Comparison of ENCODE assay signal across 14 cellular contexts in the genomic region with DNA sequence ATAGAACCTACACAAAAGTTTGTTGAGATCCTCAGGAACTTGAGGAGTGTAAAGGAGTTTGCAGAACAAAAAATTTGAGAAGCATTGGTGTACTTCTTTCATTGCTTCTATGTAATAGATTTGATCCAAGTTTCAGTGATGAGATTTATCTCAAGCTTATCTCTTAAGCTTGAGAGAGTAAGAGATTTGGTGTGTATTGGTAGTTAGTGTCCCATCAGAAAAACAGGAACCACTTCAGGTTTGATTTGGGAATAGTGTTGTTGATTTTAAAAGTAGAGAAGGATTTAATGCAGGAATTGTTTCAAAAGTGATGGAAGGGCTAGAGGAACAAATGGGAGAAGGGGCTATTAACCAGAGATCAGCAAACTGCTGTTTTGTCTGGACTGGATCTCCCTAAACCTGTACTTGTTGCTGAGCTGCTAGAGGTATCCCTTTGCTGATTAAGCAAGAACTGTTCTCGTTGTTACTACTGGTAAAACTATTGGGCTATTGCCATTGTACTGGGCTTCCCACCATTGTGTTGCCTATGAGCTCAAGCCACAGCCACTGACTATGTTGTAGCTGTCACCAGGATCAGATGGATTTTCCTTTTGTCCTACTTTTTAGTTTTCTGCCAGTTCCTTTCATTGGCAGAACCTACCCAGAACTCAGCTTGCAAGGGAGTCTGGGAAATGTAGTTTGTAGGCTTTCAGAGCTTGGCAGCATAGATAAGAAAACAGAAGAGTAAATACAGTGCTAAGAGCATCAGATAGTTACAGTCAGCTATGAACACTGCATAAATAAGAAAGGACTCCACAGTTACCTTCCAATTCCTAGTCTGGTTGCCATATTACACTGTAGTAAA. TPM values are rescaled to one million over a fixed set of nuclear protein-coding genes. Genes with fewer than 3 reads are reported as not detected.
A peak's percentile ranks its signal among the peaks of the same experiment; 100 is the strongest.
DNase-seq lines count a peak whose midpoint lies in the region; ATAC-seq and TF ChIP-seq lines count a peak whose summit lies in the region.
"Had no signal": no experiment of that assay in that cellular context is flagged by ENCODE, and none has a peak within 500 bp of the region (broad histone marks: within the 10 kb centered on the region; RNA-seq: fewer than 3 reads in every experiment).

No MANE protein-coding gene starts in this region.

- no peak overlapping the region for H2AFZ ChIP-seq in GM23338

- ATAC-seq in GM23338 (peak; percentile 75), right cardiac atrium (peak; percentile 51 to 55), psoas muscle (peak; percentile 44 to 69 (median 60)), omental fat pad (ENCODE audit: low FRiP score) (no peak), HG02588 (IDR thresholded peaks at IDR 0.05; ENCODE audit: unreplicated experiment) (no peak)
- ATAC-seq in activated T-helper 17 cell treated with anti-CD3 and anti-CD28 coated beads, Interleukin-2, amount 50 U/mL, for 72 hours (replicated peaks): no peak
- ATAC-seq: SK-N-SH treated with all-trans-retinoic acid at 6 μM for 48 hours; stimulated activated naive CD8-positive, alpha-beta T cell treated with anti-CD3 and anti-CD28 coated beads, Interleukin-15, amount 100 ng/mL, for 72 hours had no signal

- H3K4me1 Mint-ChIP-seq in GM23338: peaks cover 45% of the 10 kb centered on the region
- peaks cover 31% of the 10 kb centered on the region for H3K4me1 Mint-ChIP-seq in activated T-helper 17 cell treated with anti-CD3 and anti-CD28 coated beads, Interleukin-2, amount 50 U/mL, for 72 hours

- no peak overlapping the region; the same call in 1 of the 2 replicates for H3K27ac Mint-ChIP-seq in GM23338
- H3K27ac Mint-ChIP-seq in activated T-helper 17 cell treated with anti-CD3 and anti-CD28 coated beads, Interleukin-2, amount 50 U/mL, for 72 hours: peak overlapping the region; percentile 39
- H3K27ac Mint-ChIP-seq: activated T-helper 2 cell treated with anti-CD3 and anti-CD28 coated beads, Interferon-gamma antibody, Interleukin-2, Interleukin-4, amounts not matched to agents 10 μg/mL and 5 μg/mL and 100 μg/mL, durations not matched to agents 14 hours and 24 hours and 36 hours; stimulated activated naive CD8-positive, alpha-beta T cell treated with anti-CD3 and anti-CD28 coated beads, Interleukin-15, amount 100 ng/mL, for 72 hours had no signal

- H3K4me3 Mint-ChIP-seq in GM23338: no peak overlapping the region; the same call in 2 of the 3 replicates
- H3K4me3 Mint-ChIP-seq in activated T-helper 17 cell treated with anti-CD3 and anti-CD28 coated beads, Interleukin-2, amount 50 U/mL, for 72 hours: no peak overlapping the region
- H3K4me3 Mint-ChIP-seq: stimulated activated naive CD8-positive, alpha-beta T cell treated with anti-CD3 and anti-CD28 coated beads, Interleukin-15, amount 100 ng/mL, for 72 hours had no signal

- peaks cover 6% of the 10 kb centered on the region; the same call in 2 of the 3 replicates for H3K36me3 Mint-ChIP-seq in GM23338 (ENCODE audit: low read depth)
- H3K36me3 Mint-ChIP-seq in activated T-helper 17 cell treated with anti-CD3 and anti-CD28 coated beads, Interleukin-2, amount 50 U/mL, for 72 hours (ENCODE audit: low read depth): peaks cover 1% of the 10 kb centered on the region

- H3K79me2 ChIP-seq in GM23338 (replicated peaks; ENCODE audit: insufficient read depth): peaks cover 100% of the 10 kb centered on the region

- H4K20me1 ChIP-seq in GM23338 (replicated peaks; ENCODE audit: insufficient read depth): peaks cover 8% of the 10 kb centered on the region

- H3K4me3 ChIP-seq in GM23338 (no peak overlapping the region), right cardiac atrium (ENCODE audit: low read length) (no peak overlapping the region), psoas muscle (no peak overlapping the region)

- H3K9me3 ChIP-seq in right cardiac atrium (ENCODE audit: control insufficient read depth, low read length) (no peaks in the 10 kb centered on the region), psoas muscle (no peaks in the 10 kb centered on the region)

- H3K27ac ChIP-seq in GM23338 (ENCODE audit: low read depth) (peak overlapping the region; percentile 9; the same call in 1 of the 2 replicates), right cardiac atrium (ENCODE audit: low read length) (no peak overlapping the region), psoas muscle (no peak overlapping the region)

- H3K4me2 ChIP-seq in GM23338: no peak overlapping the region

- intact Hi-C loops in right cardiac atrium (cut with DNase I) (no loop called here), psoas muscle (cut with DNase I) (no loop called here)

- DNase-seq in GM23338 (ENCODE audit: low spot score) (peak; percentile 60), right cardiac atrium (no peak), psoas muscle (no peak), omental fat pad (ENCODE audit: low spot score) (no peak), foreskin melanocyte (no peak), 8988T (no peak)
- DNase-seq: activated CD4-positive, alpha-beta T cell treated with anti-CD3 and anti-CD28 coated beads for 4 hours; NCI-H524 treated with DMSO at 0.1 percent for 48 hours; stimulated activated CD4-positive, alpha-beta T cell treated with anti-CD3 and anti-CD28 coated beads, Interleukin-2, amount 100 ng/mL, for 24 hours; stimulated activated naive CD8-positive, alpha-beta T cell treated with anti-CD3 and anti-CD28 coated beads, Interleukin-15, amount 100 ng/mL, for 72 hours had no signal

- peaks cover 4% of the 10 kb centered on the region for H3K27me3 Mint-ChIP-seq in GM23338 (ENCODE audit: insufficient read depth, low read depth, poor library complexity)
- no peaks in the 10 kb centered on the region for H3K27me3 Mint-ChIP-seq in activated T-helper 17 cell treated with anti-CD3 and anti-CD28 coated beads, Interleukin-2, amount 50 U/mL, for 72 hours
- H3K27me3 Mint-ChIP-seq: stimulated activated naive CD8-positive, alpha-beta T cell treated with anti-CD3 and anti-CD28 coated beads, Interleukin-15, amount 100 ng/mL, for 72 hours had no signal

- H3K36me3 ChIP-seq in GM23338 (ENCODE audit: insufficient read depth): no peaks in the 10 kb centered on the region
- no peaks in the 10 kb centered on the region for H3K36me3 ChIP-seq in psoas muscle (ENCODE audit: insufficient read depth in 1 of 2, low read depth in 1 of 2)

- TF ChIP-seq CTCF in GM23338 (conservative IDR thresholded peaks at IDR 0.05; ENCODE audit: low read depth in 2 of 2) (no peak), psoas muscle (IDR thresholded peaks at IDR 0.05) (no peak), omental fat pad (IDR thresholded peaks at IDR 0.05) (no peak)

- no peaks in the 10 kb centered on the region for H3K27me3 ChIP-seq in GM23338 (ENCODE audit: insufficient read depth)
- no peaks in the 10 kb centered on the region for H3K27me3 ChIP-seq in right cardiac atrium (ENCODE audit: control insufficient read depth, insufficient read depth)
- no peaks in the 10 kb centered on the region for H3K27me3 ChIP-seq in psoas muscle (ENCODE audit: insufficient read depth in 3 of 3, low read length in 2 of 3)

- H3K4me1 ChIP-seq in GM23338 (ENCODE audit: insufficient read depth) (peaks cover 34% of the 10 kb centered on the region), right cardiac atrium (ENCODE audit: control insufficient read depth, insufficient read depth, low read length) (peaks cover 7% of the 10 kb centered on the region), psoas muscle (peaks cover 88% of the 10 kb centered on the region)

- H3K9me2 ChIP-seq in GM23338 (ENCODE audit: insufficient read depth): no peaks in the 10 kb centered on the region

- no peaks in the 10 kb centered on the region; the same call in 2 of the 3 replicates for H3K9me3 Mint-ChIP-seq in GM23338
- H3K9me3 Mint-ChIP-seq in activated T-helper 17 cell treated with anti-CD3 and anti-CD28 coated beads, Interleukin-2, amount 50 U/mL, for 72 hours: no peaks in the 10 kb centered on the region
- H3K9me3 Mint-ChIP-seq: activated T-helper 2 cell treated with anti-CD3 and anti-CD28 coated beads, Interferon-gamma antibody, Interleukin-2, Interleukin-4, amounts not matched to agents 10 μg/mL and 5 μg/mL and 100 μg/mL, durations not matched to agents 14 hours and 24 hours and 36 hours had no signal

- H3F3A ChIP-seq in GM23338 (replicated peaks; ENCODE audit: low read depth): no peaks in the 10 kb centered on the region

- WGBS in right cardiac atrium: 31% methylated on average over 1 of the region's 1 CpG
- WGBS in psoas muscle, 3 donors: 8 to 13% (median 13%) methylated on average over 1 of the region's 1 CpG

TF ChIP-seq in GM23338, 12 proteins besides CTCF, POLR2A, EP300 and RAD21:
- TF ChIP-seq, protein P1, sequence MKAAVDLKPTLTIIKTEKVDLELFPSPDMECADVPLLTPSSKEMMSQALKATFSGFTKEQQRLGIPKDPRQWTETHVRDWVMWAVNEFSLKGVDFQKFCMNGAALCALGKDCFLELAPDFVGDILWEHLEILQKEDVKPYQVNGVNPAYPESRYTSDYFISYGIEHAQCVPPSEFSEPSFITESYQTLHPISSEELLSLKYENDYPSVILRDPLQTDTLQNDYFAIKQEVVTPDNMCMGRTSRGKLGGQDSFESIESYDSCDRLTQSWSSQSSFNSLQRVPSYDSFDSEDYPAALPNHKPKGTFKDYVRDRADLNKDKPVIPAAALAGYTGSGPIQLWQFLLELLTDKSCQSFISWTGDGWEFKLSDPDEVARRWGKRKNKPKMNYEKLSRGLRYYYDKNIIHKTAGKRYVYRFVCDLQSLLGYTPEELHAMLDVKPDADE (IDR thresholded peaks at IDR 0.05): 0 out of 2 replicates have a peak, but pooled peaks have one; percentile 21
- TF ChIP-seq EZH2phosphoT487 (IDR thresholded peaks at IDR 0.05; ENCODE audit: unreplicated experiment): no peak
TF ChIP-seq in GM23338: peak in this region for 1.

RNA-seq across cellular contexts. Expression of a gene that starts 39.3 kb away (rescaled TPM):
- 102 and 116 TPM in 2 replicates for total RNA-seq in GM23338 (2014; rRNA removed; shearing (Covaris generic))
- polyA plus RNA-seq in GM23338 (2016; fragmentation: Nextera tagmentation; extraction: Ambion mirVana) (119 and 143 TPM in 2 replicates), right cardiac atrium (53.0 TPM), psoas muscle (100 to 1,000 TPM in 2 of 3 donors, 10 to 100 TPM in 1; 76.5 to 170 (median 116) TPM)
- 100 to 1,000 TPM in 1 of 2 donors, 10 to 100 TPM in 1; 68.5 to 107 TPM for total RNA-seq in activated T-helper 17 cell treated with anti-CD3 and anti-CD28 coated beads, Interleukin-2, amount 50 U/mL, for 72 hours
- total RNA-seq in right cardiac atrium (100 to 1,000 TPM in 1 of 4 donors, 10 to 100 TPM in 3; 90.1 to 103 (median 97.4) TPM), psoas muscle (100 to 1,000 TPM; 131 to 164 (median 149) TPM), omental fat pad (100 to 1,000 TPM in 1 of 4 donors, 10 to 100 TPM in 3; 78.3 to 115 (median 86.1) TPM)

Comparison
In these comparisons a context has a peak if more than half of its experiments do, and no peak if none do; other contexts are left out.
1. ATAC-seq: peak in GM23338 (single experiment), right cardiac atrium (2 of 2) and psoas muscle (4 of 4); none in activated T-helper 17 cell treated with anti-CD3 and anti-CD28 coated beads, Interleukin-2, amount 50 U/mL, for 72 hours (single experiment), omental fat pad (single experiment) and HG02588 (single experiment).